In genomic region chr2:239469101-239469960, GRCh38 we compare ENCODE assay signal across 19 cellular contexts.
DNase-seq lines count a peak whose midpoint lies in the region; ATAC-seq and TF ChIP-seq lines count a peak whose summit lies in the region.
"Had no signal": no experiment of that assay in that cellular context is flagged by ENCODE, and none has a peak within 500 bp of the region (broad histone marks: within the 10 kb centered on the region; RNA-seq: fewer than 3 reads in every experiment).

No MANE protein-coding gene starts in this region.

- H2AK5ac ChIP-seq in H9 (ENCODE audit: insufficient read length, low read length): no peak overlapping the region

- no peak overlapping the region for H3T11ph ChIP-seq in H9 (ENCODE audit: low read length)

- no peaks in the 10 kb centered on the region for H3K36me3 ChIP-seq in stomach
- H3K36me3 ChIP-seq: BE2C had no signal

- peak; percentile 8 for DNase-seq in activated T-cell treated with anti-CD3 and anti-CD28 coated beads, Interleukin-2, amount 50 U/mL, for 1 hour
- DNase-seq in activated T-cell treated with anti-CD3 and anti-CD28 coated beads, Interleukin-2, amount 50 U/mL, for 72 hours: no peak
- peak; percentile 13 for DNase-seq in H9
- DNase-seq in left lobe of liver (ENCODE audit: low spot score): peak; percentile 33
- peak; percentile 21 for DNase-seq in stomach
- no peak for DNase-seq in DMS53 (lab: John Stamatoyannopoulos, UW)
- no peak for DNase-seq in caudate nucleus (lab: John Stamatoyannopoulos, UW)
- DNase-seq in GM13977 (ENCODE audit: low spot score): no peak
- DNase-seq: 8988T, ACHN, BE2C, Calu3, KBM-7, NCI-H1105, NCI-H1436 treated with DMSO at 0.1 percent for 48 hours, NCI-H1930, NCI-H446, NCI-H524 treated with DMSO at 0.1 percent for 48 hours, NCI-H774 had no signal

- no peaks in the 10 kb centered on the region for H3K9me3 ChIP-seq in H9 (ENCODE audit: control insufficient read depth, low read depth, low read length)
- H3K9me3 ChIP-seq in stomach: no peaks in the 10 kb centered on the region
- H3K9me3 ChIP-seq: BE2C had no signal

- no peak overlapping the region for H3K4me3 ChIP-seq in stomach

- no peak overlapping the region for H4K8ac ChIP-seq in H9 (replicated peaks; ENCODE audit: insufficient read length, low read depth, low read length)

- WGBS in H9 (ENCODE audit: extremely low coverage, insufficient read length, low lambda C conversion rate): no CpG with 5 or more reads among the region's 16 CpGs
- WGBS in stomach, 5 donors: 89 to 94% (median 90%) methylated on average over 12 to 16 of the region's 16 CpGs

- H2BK5ac ChIP-seq in H9 (ENCODE audit: insufficient read length, low read length): no peak overlapping the region

- no peak overlapping the region for H2AFZ ChIP-seq in H9 (ENCODE audit: low read length)

- no peak for TF ChIP-seq EP300 in stomach (IDR thresholded peaks at IDR 0.05)

- no peaks in the 10 kb centered on the region for H3K4me1 Mint-ChIP-seq in activated T-cell treated with anti-CD3 and anti-CD28 coated beads, Interleukin-2, amount 50 U/mL, for 72 hours (ENCODE audit: low read depth)
- peaks cover 0 to 4% of the 10 kb centered on the region in 2 experiments; a peak in 2 of 4 replicates for H3K4me1 Mint-ChIP-seq in H9

- no peak overlapping the region for H2BK12ac ChIP-seq in H9 (ENCODE audit: insufficient read length, low read depth, low read length)

- H3K9me3 Mint-ChIP-seq in activated T-cell treated with anti-CD3 and anti-CD28 coated beads, Interleukin-2, amount 50 U/mL, for 72 hours: no peaks in the 10 kb centered on the region
- peaks cover 11 to 12% of the 10 kb centered on the region in 2 experiments; a peak in 4 of 5 replicates for H3K9me3 Mint-ChIP-seq in H9

- H3K4me1 ChIP-seq in H9 (ENCODE audit: insufficient read depth, low read length) (no peaks in the 10 kb centered on the region), stomach (peaks cover 0 to 17% (median 6%) of the 10 kb centered on the region in 4 donors)
- H3K4me1 ChIP-seq: BE2C had no signal

- no peak overlapping the region for H2BK20ac ChIP-seq in H9 (ENCODE audit: low read depth, low read length, poor library complexity, severe bottlenecking)

- H3K4ac ChIP-seq in H9 (ENCODE audit: low read depth, low read length): no peak overlapping the region

- H3K27ac ChIP-seq in H9 (ENCODE audit: insufficient read length, low read depth, low read length): no peak overlapping the region
- H3K27ac ChIP-seq in stomach: no peak overlapping the region
- no peak overlapping the region for H3K27ac ChIP-seq in caudate nucleus (ENCODE audit: low read depth, low read length)

- no peak overlapping the region for H3K56ac ChIP-seq in H9 (ENCODE audit: insufficient read length, low read depth, low read length)

- H3K79me2 ChIP-seq in H9 (ENCODE audit: insufficient read depth, low read length): no peaks in the 10 kb centered on the region; the same call in 1 of the 2 replicates

- H2BK15ac ChIP-seq in H9 (ENCODE audit: low read depth, low read length): no peak overlapping the region

- ATAC-seq in activated T-cell treated with anti-CD3 and anti-CD28 coated beads, Interleukin-2, amount 50 U/mL, for 72 hours (replicated peaks in 1 of 2): no peak
- no peak for ATAC-seq in left lobe of liver

- no peak overlapping the region for H4K5ac ChIP-seq in H9 (ENCODE audit: insufficient read length, low read depth, low read length)

- H3K4me2 ChIP-seq in H9 (ENCODE audit: insufficient read depth, insufficient read length, low read length): no peak overlapping the region

- H3K27me3 ChIP-seq in H9 (ENCODE audit: insufficient read depth, low read length) (no peaks in the 10 kb centered on the region), stomach (peaks cover 0 to 14% (median 0%) of the 10 kb centered on the region in 3 donors)
- H3K27me3 ChIP-seq: BE2C had no signal

- no peak for TF ChIP-seq POLR2A in stomach (IDR thresholded peaks at IDR 0.05)

- intact Hi-C loops in stomach (cut with DNase I; ENCODE audit: low total_unique reads): no loop called here

- no peak overlapping the region; the same call in 1 of the 2 replicates for H3K14ac ChIP-seq in H9 (ENCODE audit: insufficient read depth, low read length)

- no peak overlapping the region for H3K27ac Mint-ChIP-seq in activated T-cell treated with anti-CD3 and anti-CD28 coated beads, Interleukin-2, amount 50 U/mL, for 72 hours
- no peak overlapping the region for H3K27ac Mint-ChIP-seq in H9

- no peak overlapping the region for H4K91ac ChIP-seq in H9 (ENCODE audit: insufficient read length, low read depth, low read length)

- H3K79me1 ChIP-seq in H9 (ENCODE audit: insufficient read depth, low read depth, low read length, poor library complexity, severe bottlenecking): no peaks in the 10 kb centered on the region

- no peak overlapping the region for H3K9ac ChIP-seq in H9 (ENCODE audit: extremely low read depth, insufficient read length, low read length)

- in situ Hi-C loops in GM13977 (cut with MboI; ENCODE audit: low pct_unique_long_range_greater_than_20kb, low sequenced_read_pairs, unreplicated experiment): no loop called here

- no peak overlapping the region for H3K4me3 Mint-ChIP-seq in activated T-cell treated with anti-CD3 and anti-CD28 coated beads, Interleukin-2, amount 50 U/mL, for 72 hours
- H3K4me3 Mint-ChIP-seq in H9: no peak overlapping the region

- H3K23ac ChIP-seq in H9 (ENCODE audit: insufficient read length, low read depth, low read length): no peak overlapping the region

- TF ChIP-seq CTCF in H9 (conservative IDR thresholded peaks at IDR 0.05) (no peak), stomach (IDR thresholded peaks at IDR 0.05) (no peak), GM13977 (IDR thresholded peaks at IDR 0.05; ENCODE audit: extremely low read depth, insufficient read depth, missing control alignments) (no peak)

- no peaks in the 10 kb centered on the region for H3K27me3 Mint-ChIP-seq in activated T-cell treated with anti-CD3 and anti-CD28 coated beads, Interleukin-2, amount 50 U/mL, for 72 hours (ENCODE audit: low read depth)
- peaks cover 13% of the 10 kb centered on the region for H3K27me3 Mint-ChIP-seq in H9 (ENCODE audit: low read depth)

- H4K20me1 ChIP-seq in H9 (ENCODE audit: control insufficient read depth, insufficient read depth, insufficient read length): peaks cover 3% of the 10 kb centered on the region

- no peak overlapping the region for H3K18ac ChIP-seq in H9 (ENCODE audit: insufficient read length, low read depth, low read length)

- H2BK120ac ChIP-seq in H9 (ENCODE audit: low read depth, low read length, poor library complexity, severe bottlenecking): no peak overlapping the region

- H3K36me3 Mint-ChIP-seq in activated T-cell treated with anti-CD3 and anti-CD28 coated beads, Interleukin-2, amount 50 U/mL, for 72 hours (ENCODE audit: insufficient read depth in 2 of 2): no peaks in the 10 kb centered on the region
- peaks cover 0 to 3% (median 2%) of the 10 kb centered on the region in 3 experiments; a peak in 3 of 7 replicates for H3K36me3 Mint-ChIP-seq in H9 (ENCODE audit: insufficient read depth in 1 of 3, low read depth in 3 of 3)

- H3K23me2 ChIP-seq in H9 (ENCODE audit: insufficient read length, low read depth, low read length, poor library complexity, severe bottlenecking): no peaks in the 10 kb centered on the region

Comparison
In these comparisons a context has a peak if more than half of its experiments do, and no peak if none do; other contexts are left out.
1. DNase-seq: peak in activated T-cell treated with anti-CD3 and anti-CD28 coated beads, Interleukin-2, amount 50 U/mL, for 1 hour (single experiment), H9 (single experiment), left lobe of liver (single experiment) and stomach (single experiment); none in activated T-cell treated with anti-CD3 and anti-CD28 coated beads, Interleukin-2, amount 50 U/mL, for 72 hours (0 of 2), DMS53 (single experiment), caudate nucleus (0 of 61) and GM13977 (single experiment).